ENCODE assay signal across 13 cellular contexts in genomic region chr2:111704246-111704645, GRCh38.
A peak's percentile ranks its signal among the peaks of the same experiment; 100 is the strongest.
DNase-seq lines count a peak whose midpoint lies in the region; ATAC-seq and TF ChIP-seq lines count a peak whose summit lies in the region.
"Had no signal": no experiment of that assay in that cellular context is flagged by ENCODE, and none has a peak within 500 bp of the region (broad histone marks: within the 10 kb centered on the region; RNA-seq: fewer than 3 reads in every experiment).

No MANE protein-coding gene starts in this region.

- no peaks in the 10 kb centered on the region for H3K36me3 ChIP-seq in RWPE2 (ENCODE audit: low read depth)
- no peaks in the 10 kb centered on the region for H3K36me3 ChIP-seq in thymus (ENCODE audit: control insufficient read depth, insufficient read depth)
- H3K36me3 ChIP-seq: neutrophil, SJSA1 had no signal

- DNase-seq in activated naive CD4-positive, alpha-beta T cell treated with anti-CD3 and anti-CD28 coated beads, Interleukin-2, amount 10 ng/mL, durations not matched to agents 7 days and 5 days: no peak
- DNase-seq in activated naive CD4-positive, alpha-beta T cell treated with anti-CD3 and anti-CD28 coated beads for 36 hours: no peak
- DNase-seq in RWPE2 (ENCODE audit: low spot score) (no peak), fibroblast of pulmonary artery (ENCODE audit: low read depth) (peak; percentile 36), NCI-H146 (lab: John Stamatoyannopoulos, UW) (no peak)

- peak; percentile 83 for ATAC-seq in RWPE2 (ENCODE audit: low read depth)
- ATAC-seq in HG02678 (IDR thresholded peaks at IDR 0.05; ENCODE audit: unreplicated experiment): no peak
- ATAC-seq in HG03097 (IDR thresholded peaks at IDR 0.05; ENCODE audit: low FRiP score, unreplicated experiment): no peak
- ATAC-seq: K562 had no signal

- no peak for TF ChIP-seq CTCF in RWPE2 (IDR thresholded peaks at IDR 0.05; ENCODE audit: poor library complexity, severe bottlenecking)
- TF ChIP-seq CTCF in fibroblast of pulmonary artery (IDR thresholded peaks at IDR 0.05; ENCODE audit: low read length, missing control alignments): no peak

- H3K27me3 Mint-ChIP-seq in activated naive CD4-positive, alpha-beta T cell treated with anti-CD3 and anti-CD28 coated beads, Interleukin-2, amount 10 ng/mL, durations not matched to agents 7 days and 5 days: peaks cover 47% of the 10 kb centered on the region
- H3K27me3 Mint-ChIP-seq in activated naive CD4-positive, alpha-beta T cell treated with anti-CD3 and anti-CD28 coated beads for 36 hours (ENCODE audit: low read depth): peaks cover 20% of the 10 kb centered on the region

- intact Hi-C loops in activated naive CD4-positive, alpha-beta T cell treated with anti-CD3 and anti-CD28 coated beads for 36 hours (cut with micrococcal nuclease): loop anchor here (5.0 kb wide), 1 partner anchor 902 kb away; no protein-coding TSS in a partner anchor

- no peaks in the 10 kb centered on the region for H3K9me3 ChIP-seq in RWPE2 (ENCODE audit: severe bottlenecking)
- H3K9me3 ChIP-seq in thymus (ENCODE audit: control insufficient read depth): no peaks in the 10 kb centered on the region
- H3K9me3 ChIP-seq: neutrophil, SJSA1 had no signal

- H3K9me3 Mint-ChIP-seq in activated naive CD4-positive, alpha-beta T cell treated with anti-CD3 and anti-CD28 coated beads, Interleukin-2, amount 10 ng/mL, durations not matched to agents 7 days and 5 days: no peaks in the 10 kb centered on the region
- no peaks in the 10 kb centered on the region for H3K9me3 Mint-ChIP-seq in activated naive CD4-positive, alpha-beta T cell treated with anti-CD3 and anti-CD28 coated beads for 36 hours

- H3K4me1 ChIP-seq in RWPE2 (ENCODE audit: insufficient read depth, poor library complexity, severe bottlenecking) (peaks cover 39% of the 10 kb centered on the region), thymus (ENCODE audit: control insufficient read depth, insufficient read depth, low read length) (peaks cover 63% of the 10 kb centered on the region)

- 90% methylated on average over 6 of the region's 6 CpGs for WGBS in thymus

- H3K4me3 ChIP-seq in RWPE2 (ENCODE audit: severe bottlenecking): no peak overlapping the region
- no peak overlapping the region for H3K4me3 ChIP-seq in fibroblast of pulmonary artery (replicated peaks; ENCODE audit: low read depth, low read length)
- no peak overlapping the region for H3K4me3 ChIP-seq in thymus (ENCODE audit: low read length)
- H3K4me3 ChIP-seq: K562, SJSA1 had no signal

- peak overlapping the region; percentile 28 for H3K27ac Mint-ChIP-seq in activated naive CD4-positive, alpha-beta T cell treated with anti-CD3 and anti-CD28 coated beads, Interleukin-2, amount 10 ng/mL, durations not matched to agents 7 days and 5 days
- no peak overlapping the region for H3K27ac Mint-ChIP-seq in activated naive CD4-positive, alpha-beta T cell treated with anti-CD3 and anti-CD28 coated beads for 36 hours
- H3K27ac Mint-ChIP-seq: activated naive CD8-positive, alpha-beta T cell had no signal

- H3K4me1 Mint-ChIP-seq in activated naive CD4-positive, alpha-beta T cell treated with anti-CD3 and anti-CD28 coated beads, Interleukin-2, amount 10 ng/mL, durations not matched to agents 7 days and 5 days: peaks cover 59% of the 10 kb centered on the region
- H3K4me1 Mint-ChIP-seq in activated naive CD4-positive, alpha-beta T cell treated with anti-CD3 and anti-CD28 coated beads for 36 hours (ENCODE audit: low read depth): peaks cover 36% of the 10 kb centered on the region

- H3K27me3 ChIP-seq in RWPE2 (ENCODE audit: insufficient read depth, poor library complexity, severe bottlenecking) (no peaks in the 10 kb centered on the region), thymus (ENCODE audit: control insufficient read depth, insufficient read depth) (no peaks in the 10 kb centered on the region)
- H3K27me3 ChIP-seq: neutrophil had no signal

- no peak overlapping the region for H3K4me3 Mint-ChIP-seq in activated naive CD4-positive, alpha-beta T cell treated with anti-CD3 and anti-CD28 coated beads, Interleukin-2, amount 10 ng/mL, durations not matched to agents 7 days and 5 days
- no peak overlapping the region for H3K4me3 Mint-ChIP-seq in activated naive CD4-positive, alpha-beta T cell treated with anti-CD3 and anti-CD28 coated beads for 36 hours
- H3K4me3 Mint-ChIP-seq: activated naive CD8-positive, alpha-beta T cell had no signal

- no peaks in the 10 kb centered on the region for H3K36me3 Mint-ChIP-seq in activated naive CD4-positive, alpha-beta T cell treated with anti-CD3 and anti-CD28 coated beads, Interleukin-2, amount 10 ng/mL, durations not matched to agents 7 days and 5 days
- no peaks in the 10 kb centered on the region for H3K36me3 Mint-ChIP-seq in activated naive CD4-positive, alpha-beta T cell treated with anti-CD3 and anti-CD28 coated beads for 36 hours (ENCODE audit: low read depth)
- H3K36me3 Mint-ChIP-seq: activated naive CD8-positive, alpha-beta T cell had no signal

- CTCF ChIA-PET in activated naive CD4-positive, alpha-beta T cell treated with anti-CD3 and anti-CD28 coated beads, Interleukin-2, amount 10 ng/mL, durations not matched to agents 7 days and 5 days (lab: Charles Lee): interaction anchor here (0.7 kb wide), 1 partner anchor 191 kb away, joined by 3 read pairs; no protein-coding TSS in a partner anchor
- CTCF ChIA-PET in activated naive CD4-positive, alpha-beta T cell treated with anti-CD3 and anti-CD28 coated beads for 36 hours (lab: Charles Lee): no interaction called here

- H3K27ac ChIP-seq in RWPE2 (ENCODE audit: poor library complexity, severe bottlenecking) (no peak overlapping the region), thymus (ENCODE audit: low read depth) (peak overlapping the region; percentile 0)
- H3K27ac ChIP-seq: C4-2B, neutrophil, SJSA1 had no signal
